ENCODE assay signal across 1 cellular context in the genomic region with DNA sequence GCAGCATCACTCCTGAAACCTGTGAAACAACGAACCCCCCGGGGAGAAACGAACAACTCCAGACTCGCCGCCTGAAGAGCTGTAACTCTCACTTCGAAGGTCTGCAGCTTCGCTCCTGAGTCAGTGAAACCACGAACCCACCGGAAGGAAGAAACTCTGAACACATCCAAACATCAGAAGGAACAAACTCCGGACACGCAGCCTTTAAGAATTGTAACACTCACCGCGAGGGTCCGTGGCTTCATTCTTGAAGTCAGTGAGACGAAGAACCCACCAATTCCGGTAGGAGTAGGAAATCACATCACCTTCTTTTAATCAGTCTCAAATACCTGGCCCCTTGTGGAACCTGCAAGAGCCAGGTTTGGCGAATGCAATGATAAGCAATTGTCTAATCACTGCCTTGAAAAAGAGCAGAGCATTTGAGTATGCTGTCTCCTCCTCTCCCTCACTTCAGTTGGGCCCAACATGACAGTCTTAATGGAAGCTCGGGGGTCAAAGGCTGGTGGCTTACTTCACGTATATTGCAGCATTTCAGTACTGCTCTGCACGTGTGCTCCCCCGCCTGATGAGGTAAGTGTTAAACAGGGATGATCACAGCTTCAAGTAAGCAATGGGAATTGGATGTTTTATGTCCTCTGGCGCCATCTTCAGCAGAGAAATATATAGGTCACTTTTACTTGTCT.
TF ChIP-seq lines count a peak whose summit lies in the region.

No MANE protein-coding gene starts in this region.

TF ChIP-seq in HCT116, 20 proteins besides CTCF, POLR2A, EP300 and RAD21 (continued from another document):
- TF ChIP-seq YY1 (IDR thresholded peaks at IDR 0.05; ENCODE audit: extremely low read depth, insufficient replicate concordance, low read depth, low read length) (peak; percentile 47), JUND (IDR thresholded peaks at IDR 0.05) (no peak), POLR2AphosphoS5 (IDR thresholded peaks at IDR 0.05; ENCODE audit: low read depth, low read length) (no peak)
- TF ChIP-seq, protein P1, sequence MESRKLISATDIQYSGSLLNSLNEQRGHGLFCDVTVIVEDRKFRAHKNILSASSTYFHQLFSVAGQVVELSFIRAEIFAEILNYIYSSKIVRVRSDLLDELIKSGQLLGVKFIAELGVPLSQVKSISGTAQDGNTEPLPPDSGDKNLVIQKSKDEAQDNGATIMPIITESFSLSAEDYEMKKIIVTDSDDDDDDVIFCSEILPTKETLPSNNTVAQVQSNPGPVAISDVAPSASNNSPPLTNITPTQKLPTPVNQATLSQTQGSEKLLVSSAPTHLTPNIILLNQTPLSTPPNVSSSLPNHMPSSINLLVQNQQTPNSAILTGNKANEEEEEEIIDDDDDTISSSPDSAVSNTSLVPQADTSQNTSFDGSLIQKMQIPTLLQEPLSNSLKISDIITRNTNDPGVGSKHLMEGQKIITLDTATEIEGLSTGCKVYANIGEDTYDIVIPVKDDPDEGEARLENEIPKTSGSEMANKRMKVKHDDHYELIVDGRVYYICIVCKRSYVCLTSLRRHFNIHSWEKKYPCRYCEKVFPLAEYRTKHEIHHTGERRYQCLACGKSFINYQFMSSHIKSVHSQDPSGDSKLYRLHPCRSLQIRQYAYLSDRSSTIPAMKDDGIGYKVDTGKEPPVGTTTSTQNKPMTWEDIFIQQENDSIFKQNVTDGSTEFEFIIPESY (IDR thresholded peaks at IDR 0.05; ENCODE audit: extremely low read depth, insufficient replicate concordance, low read length): no peak
TF ChIP-seq in HCT116: peak in this region for 4.
